Comparison of ENCODE assay signal across 26 cellular contexts in the genomic region with DNA sequence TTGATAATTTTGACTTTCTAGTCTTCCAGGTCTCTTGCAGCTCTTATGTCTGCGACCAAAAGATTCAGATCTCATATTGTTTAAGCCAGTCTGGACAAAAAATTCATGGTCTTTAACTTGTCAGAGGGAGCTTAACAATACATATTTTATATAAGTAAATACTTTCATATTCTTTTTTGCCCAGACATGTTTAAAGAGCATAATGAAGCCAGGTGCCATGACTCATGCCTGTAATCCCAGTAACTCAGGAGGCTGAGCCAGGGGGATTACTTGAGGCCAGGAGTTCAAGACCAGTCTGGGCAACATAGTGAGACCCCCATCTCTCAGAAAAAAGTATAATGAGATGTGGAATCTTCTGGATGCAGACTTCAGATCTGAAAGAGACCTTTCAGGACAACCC.
"Had no signal": no experiment of that assay in that cellular context is flagged by ENCODE, and none has a peak within 500 bp of the region (broad histone marks: within the 10 kb centered on the region; RNA-seq: fewer than 3 reads in every experiment).

No MANE protein-coding gene starts in this region.

- H3K27ac ChIP-seq: cardiac muscle cell, colonic mucosa, neutrophil, prostate gland, sigmoid colon, transverse colon had no signal

- H3K9me3 ChIP-seq: colonic mucosa, neutrophil, prostate gland, sigmoid colon, transverse colon had no signal

- ATAC-seq: activated CD4-positive, alpha-beta T cell treated with anti-CD3 and anti-CD28 coated beads for 36 hours; activated CD8-positive, alpha-beta memory T cell treated with anti-CD3 and anti-CD28 coated beads, Interleukin-2, amount 10 ng/mL, durations not matched to agents 7 days and 5 days; activated CD8-positive, alpha-beta T cell treated with anti-CD3 and anti-CD28 coated beads, Interleukin-2, amount 10 ng/mL, durations not matched to agents 7 days and 5 days; activated naive CD8-positive, alpha-beta T cell treated with anti-CD3 and anti-CD28 coated beads, Interleukin-2, amount 50 U/mL, for 24 hours had no signal

- DNase-seq: activated CD4-positive, alpha-beta T cell treated with anti-CD3 and anti-CD28 coated beads for 36 hours; activated CD4-positive, CD25-positive, alpha-beta regulatory T cell; activated CD8-positive, alpha-beta memory T cell treated with anti-CD3 and anti-CD28 coated beads, Interleukin-2, amount 10 ng/mL, durations not matched to agents 7 days and 5 days; activated CD8-positive, alpha-beta T cell treated with anti-CD3 and anti-CD28 coated beads, Interleukin-2, amount 10 ng/mL, durations not matched to agents 7 days and 5 days; activated naive CD8-positive, alpha-beta T cell treated with anti-CD3 and anti-CD28 coated beads, Interleukin-2, amount 50 U/mL, for 24 hours; activated T-cell treated with anti-CD3 and anti-CD28 coated beads, Interleukin-2, amount 50 U/mL, for 48 hours; anterior cingulate cortex; cerebellar nuclear complex; colonic mucosa; effector CD8-positive, alpha-beta T cell; erythroblast; naive B cell; nephron progenitor cell; retina; sigmoid colon; stimulated activated CD4-positive, alpha-beta T cell treated with anti-CD3 and anti-CD28 coated beads, Interleukin-15, amount 100 ng/mL, for 24 hours; stimulated activated CD4-positive, alpha-beta T cell treated with anti-CD3 and anti-CD28 coated beads, Interleukin-2, amount 100 ng/mL, for 24 hours; stimulated activated naive CD4-positive, alpha-beta T cell; T-helper 1 cell; transverse colon had no signal

- FAIRE-seq: endometrium, frontal cortex, islet of Langerhans had no signal

- H3K4me3 ChIP-seq: cardiac muscle cell, colonic mucosa, prostate gland, sigmoid colon, transverse colon had no signal

- H3K4me1 ChIP-seq: colonic mucosa, prostate gland, sigmoid colon, transverse colon had no signal

- H3K36me3 ChIP-seq: colonic mucosa, neutrophil, prostate gland had no signal

- H3K27me3 ChIP-seq: cardiac muscle cell, colonic mucosa, neutrophil, sigmoid colon, transverse colon had no signal
